In the genomic region with DNA sequence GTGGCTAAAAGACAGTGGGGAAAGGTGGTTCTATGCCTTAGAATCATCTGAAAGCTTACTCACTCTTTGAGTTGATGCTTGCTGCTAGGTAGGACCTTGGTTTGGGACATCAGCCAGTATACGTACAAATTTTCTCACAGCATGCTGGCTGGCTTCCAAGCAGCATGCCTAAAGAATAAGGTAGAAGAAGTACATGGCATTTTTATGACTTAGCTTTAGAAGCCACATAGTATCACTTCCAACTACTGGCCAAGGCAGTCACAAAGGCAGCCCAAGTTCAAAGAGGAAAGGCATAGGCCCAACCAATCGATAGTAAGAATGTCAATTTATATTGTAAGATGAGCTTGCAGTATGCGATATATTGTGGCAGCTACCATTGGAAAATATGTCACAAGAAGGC, we compare ENCODE assay signal across 21 cellular contexts.
DNase-seq lines count a peak whose midpoint lies in the region; TF ChIP-seq lines count a peak whose summit lies in the region.
"Had no signal": no experiment of that assay in that cellular context is flagged by ENCODE, and none has a peak within 500 bp of the region (broad histone marks: within the 10 kb centered on the region; RNA-seq: fewer than 3 reads in every experiment).

No MANE protein-coding gene starts in this region.

- no peaks in the 10 kb centered on the region for H3K9me3 ChIP-seq in WERI-Rb-1 (ENCODE audit: severe bottlenecking)
- H3K9me3 ChIP-seq: esophagus squamous epithelium, gastrocnemius medialis, tibial nerve had no signal

- no peaks in the 10 kb centered on the region for H3K36me3 ChIP-seq in WERI-Rb-1
- H3K36me3 ChIP-seq: esophagus squamous epithelium, gastrocnemius medialis, tibial nerve had no signal

- no peak overlapping the region for H3K27ac ChIP-seq in WERI-Rb-1
- H3K27ac ChIP-seq: esophagus squamous epithelium, gastrocnemius medialis, tibial nerve had no signal

- DNase-seq in H4 (ENCODE audit: low spot score) (peak; percentile 10), NCI-H1105 (lab: John Stamatoyannopoulos, UW) (peak; percentile 20), astrocyte of the hippocampus (ENCODE audit: low read depth, low spot score) (peak; percentile 84), kidney tubule cell (ENCODE audit: low spot score) (peak; percentile 62), NCI-H2029 treated with DMSO at 0.1 percent for 48 hours (lab: John Stamatoyannopoulos, UW) (no peak), NCI-H187 treated with DMSO at 0.1 percent for 48 hours (lab: John Stamatoyannopoulos, UW) (no peak), WERI-Rb-1 (no peak)
- DNase-seq in effector CD4-positive, alpha-beta T cell, result no peak
- DNase-seq: activated CD4-positive, alpha-beta memory T cell treated with anti-CD3 and anti-CD28 coated beads, Interleukin-2, amount 10 ng/mL, durations not matched to agents 7 days and 5 days; activated effector memory CD4-positive, alpha-beta T cell treated with Interleukin-2 at 50 U/mL for 16 hours; activated naive CD8-positive, alpha-beta T cell treated with anti-CD3 and anti-CD28 coated beads for 36 hours; C1 segment of cervical spinal cord; effector memory CD4-positive, alpha-beta T cell; esophagus squamous epithelium; gastrocnemius medialis; islet precursor cell; NCI-H2171; NCI-H748 treated with DMSO at 0.1 percent for 48 hours; Right ventricle myocardium superior had no signal

- no peaks in the 10 kb centered on the region for H3K27me3 ChIP-seq in WERI-Rb-1 (ENCODE audit: insufficient read depth, low read depth, severe bottlenecking)
- H3K27me3 ChIP-seq: esophagus squamous epithelium, gastrocnemius medialis, tibial nerve had no signal

- no peak overlapping the region for H3K4me3 ChIP-seq in WERI-Rb-1 (ENCODE audit: low read depth, low read length)
- H3K4me3 ChIP-seq: esophagus squamous epithelium, gastrocnemius medialis, lung, tibial nerve had no signal

- TF ChIP-seq CTCF in WERI-Rb-1 (IDR thresholded peaks at IDR 0.05; ENCODE audit: low read depth, low read length), result no peak

Comparison
In these comparisons a context has a peak if more than half of its experiments do, and no peak if none do; other contexts are left out.
1. DNase-seq: peak in H4 (single experiment), NCI-H1105 (single experiment), astrocyte of the hippocampus (single experiment) and kidney tubule cell (single experiment); none in effector CD4-positive, alpha-beta T cell (single experiment), NCI-H2029 treated with DMSO at 0.1 percent for 48 hours (single experiment), NCI-H187 treated with DMSO at 0.1 percent for 48 hours (single experiment) and WERI-Rb-1 (single experiment).